Comparison of ENCODE assay signal across 2 cellular contexts in genomic region chr1:3276341-3276800, GRCh38.
TF ChIP-seq lines count a peak whose summit lies in the region.

No MANE protein-coding gene starts in this region.

TF ChIP-seq in H1, 55 proteins besides CTCF, POLR2A, EP300 and RAD21 (continued from another document):
- no peak for TF ChIP-seq KDM1A (IDR thresholded peaks at IDR 0.05; ENCODE audit: borderline replicate concordance, low read length)
- TF ChIP-seq CBX5 (IDR thresholded peaks at IDR 0.05; ENCODE audit: low read depth, low read length): no peak
- TF ChIP-seq RXRA (IDR thresholded peaks at IDR 0.05; ENCODE audit: insufficient read depth, low read depth, low read length): no peak
- no peak for TF ChIP-seq NRF1 (IDR thresholded peaks at IDR 0.05; ENCODE audit: low read depth, low read length)
- no peak for TF ChIP-seq E2F6 (IDR thresholded peaks at IDR 0.05)
- no peak for TF ChIP-seq EZH2 (IDR thresholded peaks at IDR 0.05; ENCODE audit: low read depth, low read length, severe bottlenecking)
- no peak for TF ChIP-seq CHD2 (IDR thresholded peaks at IDR 0.05; ENCODE audit: low read length)
- no peak for TF ChIP-seq HDAC2 (IDR thresholded peaks at IDR 0.05; ENCODE audit: borderline replicate concordance in 1 of 2, low read depth in 2 of 2, low read length in 2 of 2)
- TF ChIP-seq SP4 (IDR thresholded peaks at IDR 0.05; ENCODE audit: low read length): no peak
- TF ChIP-seq CEBPB (IDR thresholded peaks at IDR 0.05; ENCODE audit: low read depth, low read length): no peak
- no peak for TF ChIP-seq GABPA (IDR thresholded peaks at IDR 0.05; ENCODE audit: borderline replicate concordance, insufficient read depth, low read length)
- no peak for TF ChIP-seq FOSL1 (IDR thresholded peaks at IDR 0.05; ENCODE audit: insufficient read depth, low read depth, low read length)
- TF ChIP-seq, protein P1, sequence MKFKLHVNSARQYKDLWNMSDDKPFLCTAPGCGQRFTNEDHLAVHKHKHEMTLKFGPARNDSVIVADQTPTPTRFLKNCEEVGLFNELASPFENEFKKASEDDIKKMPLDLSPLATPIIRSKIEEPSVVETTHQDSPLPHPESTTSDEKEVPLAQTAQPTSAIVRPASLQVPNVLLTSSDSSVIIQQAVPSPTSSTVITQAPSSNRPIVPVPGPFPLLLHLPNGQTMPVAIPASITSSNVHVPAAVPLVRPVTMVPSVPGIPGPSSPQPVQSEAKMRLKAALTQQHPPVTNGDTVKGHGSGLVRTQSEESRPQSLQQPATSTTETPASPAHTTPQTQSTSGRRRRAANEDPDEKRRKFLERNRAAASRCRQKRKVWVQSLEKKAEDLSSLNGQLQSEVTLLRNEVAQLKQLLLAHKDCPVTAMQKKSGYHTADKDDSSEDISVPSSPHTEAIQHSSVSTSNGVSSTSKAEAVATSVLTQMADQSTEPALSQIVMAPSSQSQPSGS (IDR thresholded peaks at IDR 0.05; ENCODE audit: low read length): no peak
- no peak for TF ChIP-seq RNF2 (IDR thresholded peaks at IDR 0.05; ENCODE audit: borderline replicate concordance, low read depth, low read length, missing control alignments, poor library complexity, severe bottlenecking)

TF ChIP-seq in GM23338, 12 proteins besides CTCF, POLR2A, EP300 and RAD21 (continued from another document):
- TF ChIP-seq, protein P2, sequence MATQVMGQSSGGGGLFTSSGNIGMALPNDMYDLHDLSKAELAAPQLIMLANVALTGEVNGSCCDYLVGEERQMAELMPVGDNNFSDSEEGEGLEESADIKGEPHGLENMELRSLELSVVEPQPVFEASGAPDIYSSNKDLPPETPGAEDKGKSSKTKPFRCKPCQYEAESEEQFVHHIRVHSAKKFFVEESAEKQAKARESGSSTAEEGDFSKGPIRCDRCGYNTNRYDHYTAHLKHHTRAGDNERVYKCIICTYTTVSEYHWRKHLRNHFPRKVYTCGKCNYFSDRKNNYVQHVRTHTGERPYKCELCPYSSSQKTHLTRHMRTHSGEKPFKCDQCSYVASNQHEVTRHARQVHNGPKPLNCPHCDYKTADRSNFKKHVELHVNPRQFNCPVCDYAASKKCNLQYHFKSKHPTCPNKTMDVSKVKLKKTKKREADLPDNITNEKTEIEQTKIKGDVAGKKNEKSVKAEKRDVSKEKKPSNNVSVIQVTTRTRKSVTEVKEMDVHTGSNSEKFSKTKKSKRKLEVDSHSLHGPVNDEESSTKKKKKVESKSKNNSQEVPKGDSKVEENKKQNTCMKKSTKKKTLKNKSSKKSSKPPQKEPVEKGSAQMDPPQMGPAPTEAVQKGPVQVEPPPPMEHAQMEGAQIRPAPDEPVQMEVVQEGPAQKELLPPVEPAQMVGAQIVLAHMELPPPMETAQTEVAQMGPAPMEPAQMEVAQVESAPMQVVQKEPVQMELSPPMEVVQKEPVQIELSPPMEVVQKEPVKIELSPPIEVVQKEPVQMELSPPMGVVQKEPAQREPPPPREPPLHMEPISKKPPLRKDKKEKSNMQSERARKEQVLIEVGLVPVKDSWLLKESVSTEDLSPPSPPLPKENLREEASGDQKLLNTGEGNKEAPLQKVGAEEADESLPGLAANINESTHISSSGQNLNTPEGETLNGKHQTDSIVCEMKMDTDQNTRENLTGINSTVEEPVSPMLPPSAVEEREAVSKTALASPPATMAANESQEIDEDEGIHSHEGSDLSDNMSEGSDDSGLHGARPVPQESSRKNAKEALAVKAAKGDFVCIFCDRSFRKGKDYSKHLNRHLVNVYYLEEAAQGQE (IDR thresholded peaks at IDR 0.05; ENCODE audit: unreplicated experiment): no peak
- no peak for TF ChIP-seq EZH2phosphoT487 (IDR thresholded peaks at IDR 0.05; ENCODE audit: unreplicated experiment)
- no peak for TF ChIP-seq ZNF331 (CRISPR knock-in tag; IDR thresholded peaks at IDR 0.05; ENCODE audit: low read depth)
- TF ChIP-seq POLR2AphosphoS5 (IDR thresholded peaks at IDR 0.05; ENCODE audit: low read depth): no peak
- TF ChIP-seq, protein P3, sequence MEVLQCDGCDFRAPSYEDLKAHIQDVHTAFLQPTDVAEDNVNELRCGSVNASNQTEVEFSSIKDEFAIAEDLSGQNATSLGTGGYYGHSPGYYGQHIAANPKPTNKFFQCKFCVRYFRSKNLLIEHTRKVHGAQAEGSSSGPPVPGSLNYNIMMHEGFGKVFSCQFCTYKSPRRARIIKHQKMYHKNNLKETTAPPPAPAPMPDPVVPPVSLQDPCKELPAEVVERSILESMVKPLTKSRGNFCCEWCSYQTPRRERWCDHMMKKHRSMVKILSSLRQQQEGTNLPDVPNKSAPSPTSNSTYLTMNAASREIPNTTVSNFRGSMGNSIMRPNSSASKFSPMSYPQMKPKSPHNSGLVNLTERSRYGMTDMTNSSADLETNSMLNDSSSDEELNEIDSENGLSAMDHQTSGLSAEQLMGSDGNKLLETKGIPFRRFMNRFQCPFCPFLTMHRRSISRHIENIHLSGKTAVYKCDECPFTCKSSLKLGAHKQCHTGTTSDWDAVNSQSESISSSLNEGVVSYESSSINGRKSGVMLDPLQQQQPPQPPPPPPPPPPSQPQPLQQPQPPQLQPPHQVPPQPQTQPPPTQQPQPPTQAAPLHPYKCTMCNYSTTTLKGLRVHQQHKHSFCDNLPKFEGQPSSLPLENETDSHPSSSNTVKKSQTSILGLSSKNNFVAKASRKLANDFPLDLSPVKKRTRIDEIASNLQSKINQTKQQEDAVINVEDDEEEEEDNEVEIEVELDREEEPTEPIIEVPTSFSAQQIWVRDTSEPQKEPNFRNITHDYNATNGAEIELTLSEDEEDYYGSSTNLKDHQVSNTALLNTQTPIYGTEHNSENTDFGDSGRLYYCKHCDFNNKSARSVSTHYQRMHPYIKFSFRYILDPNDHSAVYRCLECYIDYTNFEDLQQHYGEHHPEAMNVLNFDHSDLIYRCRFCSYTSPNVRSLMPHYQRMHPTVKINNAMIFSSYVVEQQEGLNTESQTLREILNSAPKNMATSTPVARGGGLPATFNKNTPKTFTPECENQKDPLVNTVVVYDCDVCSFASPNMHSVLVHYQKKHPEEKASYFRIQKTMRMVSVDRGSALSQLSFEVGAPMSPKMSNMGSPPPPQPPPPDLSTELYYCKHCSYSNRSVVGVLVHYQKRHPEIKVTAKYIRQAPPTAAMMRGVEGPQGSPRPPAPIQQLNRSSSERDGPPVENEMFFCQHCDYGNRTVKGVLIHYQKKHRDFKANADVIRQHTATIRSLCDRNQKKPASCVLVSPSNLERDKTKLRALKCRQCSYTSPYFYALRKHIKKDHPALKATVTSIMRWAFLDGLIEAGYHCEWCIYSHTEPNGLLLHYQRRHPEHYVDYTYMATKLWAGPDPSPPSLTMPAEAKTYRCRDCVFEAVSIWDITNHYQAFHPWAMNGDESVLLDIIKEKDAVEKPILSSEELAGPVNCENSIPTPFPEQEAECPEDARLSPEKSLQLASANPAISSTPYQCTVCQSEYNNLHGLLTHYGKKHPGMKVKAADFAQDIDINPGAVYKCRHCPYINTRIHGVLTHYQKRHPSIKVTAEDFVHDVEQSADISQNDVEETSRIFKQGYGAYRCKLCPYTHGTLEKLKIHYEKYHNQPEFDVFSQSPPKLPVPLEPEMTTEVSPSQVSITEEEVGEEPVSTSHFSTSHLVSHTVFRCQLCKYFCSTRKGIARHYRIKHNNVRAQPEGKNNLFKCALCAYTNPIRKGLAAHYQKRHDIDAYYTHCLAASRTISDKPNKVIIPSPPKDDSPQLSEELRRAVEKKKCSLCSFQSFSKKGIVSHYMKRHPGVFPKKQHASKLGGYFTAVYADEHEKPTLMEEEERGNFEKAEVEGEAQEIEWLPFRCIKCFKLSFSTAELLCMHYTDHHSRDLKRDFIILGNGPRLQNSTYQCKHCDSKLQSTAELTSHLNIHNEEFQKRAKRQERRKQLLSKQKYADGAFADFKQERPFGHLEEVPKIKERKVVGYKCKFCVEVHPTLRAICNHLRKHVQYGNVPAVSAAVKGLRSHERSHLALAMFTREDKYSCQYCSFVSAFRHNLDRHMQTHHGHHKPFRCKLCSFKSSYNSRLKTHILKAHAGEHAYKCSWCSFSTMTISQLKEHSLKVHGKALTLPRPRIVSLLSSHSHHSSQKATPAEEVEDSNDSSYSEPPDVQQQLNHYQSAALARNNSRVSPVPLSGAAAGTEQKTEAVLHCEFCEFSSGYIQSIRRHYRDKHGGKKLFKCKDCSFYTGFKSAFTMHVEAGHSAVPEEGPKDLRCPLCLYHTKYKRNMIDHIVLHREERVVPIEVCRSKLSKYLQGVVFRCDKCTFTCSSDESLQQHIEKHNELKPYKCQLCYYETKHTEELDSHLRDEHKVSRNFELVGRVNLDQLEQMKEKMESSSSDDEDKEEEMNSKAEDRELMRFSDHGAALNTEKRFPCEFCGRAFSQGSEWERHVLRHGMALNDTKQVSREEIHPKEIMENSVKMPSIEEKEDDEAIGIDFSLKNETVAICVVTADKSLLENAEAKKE (CRISPR knock-in tag; IDR thresholded peaks at IDR 0.05): no peak
- no peak for TF ChIP-seq CREB1 (CRISPR knock-in tag; IDR thresholded peaks at IDR 0.05; ENCODE audit: low read depth)
- TF ChIP-seq, protein P4, sequence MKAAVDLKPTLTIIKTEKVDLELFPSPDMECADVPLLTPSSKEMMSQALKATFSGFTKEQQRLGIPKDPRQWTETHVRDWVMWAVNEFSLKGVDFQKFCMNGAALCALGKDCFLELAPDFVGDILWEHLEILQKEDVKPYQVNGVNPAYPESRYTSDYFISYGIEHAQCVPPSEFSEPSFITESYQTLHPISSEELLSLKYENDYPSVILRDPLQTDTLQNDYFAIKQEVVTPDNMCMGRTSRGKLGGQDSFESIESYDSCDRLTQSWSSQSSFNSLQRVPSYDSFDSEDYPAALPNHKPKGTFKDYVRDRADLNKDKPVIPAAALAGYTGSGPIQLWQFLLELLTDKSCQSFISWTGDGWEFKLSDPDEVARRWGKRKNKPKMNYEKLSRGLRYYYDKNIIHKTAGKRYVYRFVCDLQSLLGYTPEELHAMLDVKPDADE (IDR thresholded peaks at IDR 0.05): no peak
- no peak for TF ChIP-seq STAT1 (IDR thresholded peaks at IDR 0.05; ENCODE audit: unreplicated experiment)
- TF ChIP-seq JUNB (IDR thresholded peaks at IDR 0.05; ENCODE audit: unreplicated experiment): no peak
